Comparison of ENCODE assay signal across 6 cellular contexts in the genomic region with DNA sequence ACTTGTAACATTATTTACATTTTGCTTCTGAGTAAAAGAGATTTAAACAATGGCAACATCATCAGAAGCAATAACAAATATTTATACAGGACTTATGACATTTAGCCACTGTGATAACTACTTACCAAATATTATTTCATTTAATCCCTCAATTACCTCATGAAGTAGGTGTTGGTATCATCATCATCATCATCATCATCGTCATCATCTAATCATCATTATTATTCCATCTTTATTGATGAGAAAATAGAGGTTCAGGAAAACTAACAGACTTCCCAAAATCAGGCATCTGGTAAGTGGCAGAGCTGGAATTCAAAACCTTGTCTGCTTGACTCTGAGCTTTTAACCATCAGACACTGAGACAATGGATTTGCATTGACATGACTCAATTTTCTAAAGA.
"Had no signal": no experiment of that assay in that cellular context is flagged by ENCODE, and none has a peak within 500 bp of the region (broad histone marks: within the 10 kb centered on the region; RNA-seq: fewer than 3 reads in every experiment).

No MANE protein-coding gene starts in this region.

- FAIRE-seq: K562 had no signal

- H3K27ac ChIP-seq: HL-60, KMS-11 had no signal

- DNase-seq: Karpas-422, KBM-7, KG1 had no signal

- H3K4me3 ChIP-seq: K562 had no signal

- ATAC-seq: K562 had no signal

- H3K4me2 ChIP-seq: KMS-11 had no signal

- H3K9ac ChIP-seq: KMS-11 had no signal
